8 cellular contexts compared by ENCODE assay signal in the genomic region with DNA sequence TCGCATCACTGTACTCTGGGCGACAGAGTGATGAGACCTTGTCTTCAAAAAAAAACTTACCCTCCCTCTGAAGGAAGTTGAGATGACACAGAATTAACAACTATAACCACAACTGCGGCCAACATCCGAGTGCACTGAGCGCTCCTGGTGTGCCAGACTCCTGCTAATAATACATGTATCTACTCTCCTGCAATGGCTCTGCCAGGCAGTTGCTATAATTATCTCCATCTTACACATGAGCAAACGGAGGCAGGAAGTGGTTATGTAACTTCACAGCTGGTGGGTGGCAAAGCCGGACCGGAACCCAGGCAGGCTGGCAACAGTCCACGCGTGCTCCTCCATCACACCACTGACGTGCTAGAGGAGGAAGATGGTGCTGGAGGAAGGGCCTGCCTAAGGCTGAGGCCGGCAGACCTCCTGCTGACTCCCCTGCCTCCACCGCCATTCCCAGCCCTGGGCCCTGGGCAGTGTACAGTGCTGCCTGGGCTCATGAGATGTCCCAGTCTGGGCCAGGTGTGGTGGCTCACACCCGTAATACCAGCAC. TPM values are rescaled to one million over a fixed set of nuclear protein-coding genes. Genes with fewer than 3 reads are reported as not detected.
DNase-seq lines count a peak whose midpoint lies in the region; FAIRE-seq and TF ChIP-seq lines count a peak whose summit lies in the region.

No MANE protein-coding gene starts in this region.

- peaks cover 40% of the 10 kb centered on the region for H3K4me1 ChIP-seq in A673 (ENCODE audit: insufficient read depth, low read length, poor library complexity, severe bottlenecking)
- H3K4me1 ChIP-seq in keratinocyte (ENCODE audit: control insufficient read depth, extremely low read depth, insufficient read depth, low read length) = no peaks in the 10 kb centered on the region
- H3K4me1 ChIP-seq in Caco-2 = no peaks in the 10 kb centered on the region

- CTCF ChIA-PET in A673 (lab: Charles Lee) = interaction anchor here (0.6 kb wide), 1 partner anchor 17 kb away, joined by 3 read pairs; no protein-coding TSS in a partner anchor
- CTCF ChIA-PET in Caco-2 (lab: Charles Lee) = no interaction called here

- TF ChIP-seq CTCF in A673 (conservative IDR thresholded peaks at IDR 0.05; ENCODE audit: low read depth, low read length) (no peak), keratinocyte (optimal IDR thresholded peaks at IDR 0.05 in 1 of 3, IDR thresholded peaks at IDR 0.05 in 1 of 3, conservative IDR thresholded peaks at IDR 0.05 in 1 of 3; ENCODE audit: extremely low read depth in 1 of 3, insufficient read depth in 2 of 3, low read length in 3 of 3) (no peak), Caco-2 (IDR thresholded peaks at IDR 0.05; ENCODE audit: insufficient read depth in 1 of 2, low read depth in 1 of 2, low read length in 1 of 2, severe bottlenecking in 1 of 2, unreplicated experiment in 1 of 2) (no peak)

- no peaks in the 10 kb centered on the region for H3K27me3 Mint-ChIP-seq in T-helper 2 cell treated with Interferon-gamma antibody and Interleukin-4, amounts not matched to agents 5 μg/mL and 100 μg/mL, for 36 hours (ENCODE audit: low read depth)
- no peaks in the 10 kb centered on the region for H3K27me3 Mint-ChIP-seq in Caco-2 (ENCODE audit: insufficient read depth, unreplicated experiment)

- H3K9me3 ChIP-seq in A673 (ENCODE audit: low read depth, low read length, poor library complexity, severe bottlenecking) (no peaks in the 10 kb centered on the region), KOPT-K1 (ENCODE audit: insufficient read depth, low read length, poor library complexity, severe bottlenecking) (no peaks in the 10 kb centered on the region), keratinocyte (ENCODE audit: control insufficient read depth, low read depth, low read length) (no peaks in the 10 kb centered on the region), Caco-2 (no peaks in the 10 kb centered on the region)

- dilution Hi-C loops in keratinocyte (cut with MboI; ENCODE audit: extremely low pct_ligation_motif_present, low sequenced_read_pairs) = no loop called here

- H3K27me3 ChIP-seq in A673 (replicated peaks; ENCODE audit: insufficient read depth, low read depth, low read length, poor library complexity) (no peaks in the 10 kb centered on the region), keratinocyte (ENCODE audit: control insufficient read depth, extremely low read depth, insufficient read depth, low read length) (no peaks in the 10 kb centered on the region), Caco-2 (replicated peaks; ENCODE audit: control insufficient read depth, insufficient read depth, low read length) (no peaks in the 10 kb centered on the region)

- BruUV-seq in A673 (replicated peaks; lab: Mats Ljungman, UMichigan) (no TSS peak), Caco-2 (replicated peaks; lab: Mats Ljungman, UMichigan) (no TSS peak)

- H4K20me1 ChIP-seq in keratinocyte (ENCODE audit: control insufficient read depth, extremely low read depth, insufficient read depth, low read length) = no peaks in the 10 kb centered on the region

- FAIRE-seq in keratinocyte (lab: Jason Lieb, UNC) = peak; percentile 58

- no peaks in the 10 kb centered on the region for H3K9me3 Mint-ChIP-seq in T-helper 2 cell treated with Interferon-gamma antibody and Interleukin-4, amounts not matched to agents 5 μg/mL and 100 μg/mL, for 36 hours
- H3K9me3 Mint-ChIP-seq in Caco-2 (ENCODE audit: unreplicated experiment) = no peaks in the 10 kb centered on the region

- H3K9me1 ChIP-seq in keratinocyte (ENCODE audit: control insufficient read depth, extremely low read depth, insufficient read depth, low read length) = no peaks in the 10 kb centered on the region

- H3K4me2 ChIP-seq in keratinocyte (ENCODE audit: control insufficient read depth, extremely low read depth, insufficient read depth, low read depth, low read length) = no peak overlapping the region

- H3K4me3 Mint-ChIP-seq in T-helper 2 cell treated with Interferon-gamma antibody and Interleukin-4, amounts not matched to agents 5 μg/mL and 100 μg/mL, for 36 hours = peak overlapping the region; percentile 52
- H3K4me3 Mint-ChIP-seq in Caco-2 (ENCODE audit: unreplicated experiment) = no peak overlapping the region

- H2AFZ ChIP-seq in keratinocyte (ENCODE audit: control insufficient read depth, low read length) = no peak overlapping the region

- H3K79me2 ChIP-seq in keratinocyte (ENCODE audit: control insufficient read depth, insufficient read depth, low read length) = no peaks in the 10 kb centered on the region

- intact Hi-C loops in A673 (cut with micrococcal nuclease; ENCODE audit: unreplicated experiment) = no loop called here
- intact Hi-C loops in Caco-2 (cut with micrococcal nuclease; ENCODE audit: unreplicated experiment) = no loop called here

- H3K4me1 Mint-ChIP-seq in T-helper 2 cell treated with Interferon-gamma antibody and Interleukin-4, amounts not matched to agents 5 μg/mL and 100 μg/mL, for 36 hours (ENCODE audit: low read depth) = peaks cover 32% of the 10 kb centered on the region
- H3K4me1 Mint-ChIP-seq in Caco-2 (ENCODE audit: low read depth, unreplicated experiment) = no peaks in the 10 kb centered on the region

- H3K36me3 ChIP-seq in A673 (ENCODE audit: insufficient read depth, low read length, poor library complexity, severe bottlenecking) (peaks cover 22% of the 10 kb centered on the region), KOPT-K1 (ENCODE audit: insufficient read depth, low read length) (peaks cover 29% of the 10 kb centered on the region), keratinocyte (ENCODE audit: control insufficient read depth in 2 of 2, extremely low read depth in 1 of 2, insufficient read depth in 2 of 2, low read length in 2 of 2) (peaks cover 1 to 3% of the 10 kb centered on the region in 2 experiments), Caco-2 (ENCODE audit: control insufficient read depth, insufficient read depth, low read length) (peaks cover 2% of the 10 kb centered on the region)

- peaks cover 35% of the 10 kb centered on the region for H3K36me3 Mint-ChIP-seq in T-helper 2 cell treated with Interferon-gamma antibody and Interleukin-4, amounts not matched to agents 5 μg/mL and 100 μg/mL, for 36 hours (ENCODE audit: low read depth)
- peaks cover 28% of the 10 kb centered on the region for H3K36me3 Mint-ChIP-seq in Caco-2 (ENCODE audit: insufficient read depth, unreplicated experiment)

- H3K4me3 ChIP-seq in A673 (ENCODE audit: low read depth, low read length, poor library complexity, severe bottlenecking) (no peak overlapping the region), keratinocyte (ENCODE audit: control insufficient read depth in 2 of 3, extremely low read depth in 1 of 3, insufficient read depth in 2 of 3, low read depth in 1 of 3, low read length in 3 of 3) (no peak overlapping the region), Caco-2 (ENCODE audit: low read depth, low read length) (no peak overlapping the region)

- H3K9ac ChIP-seq in keratinocyte (ENCODE audit: control insufficient read depth, extremely low read depth, insufficient read depth, low read length) = no peak overlapping the region

- peak overlapping the region; percentile 86 for H3K27ac ChIP-seq in A673 (ENCODE audit: low read depth, low read length, poor library complexity, severe bottlenecking)
- H3K27ac ChIP-seq in KOPT-K1 (ENCODE audit: low read depth, low read length, poor library complexity, severe bottlenecking) = peak overlapping the region; percentile 84
- peak overlapping the region; percentile 5 for H3K27ac ChIP-seq in angular gyrus (ENCODE audit: low read depth, low read length)
- H3K27ac ChIP-seq in keratinocyte (ENCODE audit: control insufficient read depth, insufficient read depth, low read length) = no peak overlapping the region

- peak overlapping the region; percentile 95 for H3K27ac Mint-ChIP-seq in T-helper 2 cell treated with Interferon-gamma antibody and Interleukin-4, amounts not matched to agents 5 μg/mL and 100 μg/mL, for 36 hours
- no peak overlapping the region for H3K27ac Mint-ChIP-seq in Caco-2 (ENCODE audit: unreplicated experiment)

- DNase-seq in A673 (ENCODE audit: low spot score) (peak; percentile 97), GM19238 (ENCODE audit: insufficient read length, low spot score) (peak; percentile 30), keratinocyte (ENCODE audit: low read depth, low spot score) (no peak), Caco-2 (no peak)
- DNase-seq in T-helper 2 cell treated with Interferon-gamma antibody and Interleukin-4, amounts not matched to agents 5 μg/mL and 100 μg/mL, for 36 hours (ENCODE audit: low spot score) = peak; percentile 60
- DNase-seq in stimulated activated CD4-positive, alpha-beta T cell treated with anti-CD3 and anti-CD28 coated beads, TNF-alpha, amount 100 ng/mL, for 1 hour (ENCODE audit: low read depth in 3 of 3, low spot score in 1 of 3) = peak; percentile 23 to 55 (median 40)

- POLR2A ChIA-PET in A673 (lab: Charles Lee; ENCODE audit: low non-redundant PET) (interaction anchor here (0.5 kb wide), 1 partner anchor 107 kb away, joined by 4 read pairs; a partner anchor contains a TSS), Caco-2 (lab: Charles Lee) (no interaction called here)

RNA-seq across cellular contexts. Expression of a gene that starts 12.6 kb away (rescaled TPM):
- total RNA-seq in A673 (2021) (69.4 and 86.0 TPM in 2 replicates), Caco-2 (2022) (40.7 and 44.5 TPM in 2 replicates)
- polyA plus RNA-seq in keratinocyte = 16.3 to 17.5 TPM (median 16.8 TPM) in 3 replicates
- 8.2 TPM for polyA plus RNA-seq in keratinocyte (2011; ENCODE audit: low read depth)
- 9.6 and 19.8 TPM in 2 replicates for polyA plus RNA-seq in keratinocyte (2011; cell fraction: cytosol; rRNA removed)
- 14.4 and 19.9 TPM in 2 replicates for polyA plus RNA-seq in keratinocyte (2011; cell fraction: nucleus; rRNA removed)
- 10.6 and 19.9 TPM in 2 replicates for polyA plus RNA-seq in keratinocyte (2012; ENCODE audit: low replicate concordance)
- polyA minus RNA-seq in keratinocyte = 12.6 to 22.3 TPM (median 12.9 TPM) in 3 replicates
- polyA minus RNA-seq in keratinocyte (2011; cell fraction: cytosol; rRNA and poly(A)+ RNA removed) = 21.7 TPM
- polyA minus RNA-seq in keratinocyte (2011; cell fraction: nucleus; rRNA and poly(A)+ RNA removed) = 9.5 and 11.8 TPM in 2 replicates

RNA-seq across cellular contexts. Expression of a gene that starts 12.8 kb away (rescaled TPM):
- total RNA-seq in A673 (2021) (14.3 and 15.6 TPM in 2 replicates), Caco-2 (2022) (0.30 TPM in 1 of 2 replicates, not detected in the other)
- 14.5 to 19.2 TPM (median 16.0 TPM) in 3 replicates for polyA plus RNA-seq in keratinocyte
- polyA plus RNA-seq in keratinocyte (2011; ENCODE audit: low read depth) = 0.45 TPM
- polyA plus RNA-seq in keratinocyte (2011; cell fraction: cytosol; rRNA removed) = 11.0 and 14.1 TPM in 2 replicates
- 5.1 and 6.4 TPM in 2 replicates for polyA plus RNA-seq in keratinocyte (2011; cell fraction: nucleus; rRNA removed)
- polyA plus RNA-seq in keratinocyte (2012; ENCODE audit: low replicate concordance) = 2.8 and 13.2 TPM in 2 replicates
- 11.4 to 22.7 TPM (median 12.8 TPM) in 3 replicates for polyA minus RNA-seq in keratinocyte
- polyA minus RNA-seq in keratinocyte (2011; cell fraction: cytosol; rRNA and poly(A)+ RNA removed) = 10.6 TPM
- polyA minus RNA-seq in keratinocyte (2011; cell fraction: nucleus; rRNA and poly(A)+ RNA removed) = 1.5 and 1.6 TPM in 2 replicates

RNA-seq across cellular contexts. Expression of a gene that starts 29.8 kb away (rescaled TPM):
- total RNA-seq in A673 (2021) (2.8 and 3.1 TPM in 2 replicates), Caco-2 (2022) (1.00 and 1.2 TPM in 2 replicates)
- 0.05 to 0.22 TPM (median 0.06 TPM) in 3 replicates for polyA plus RNA-seq in keratinocyte
- polyA plus RNA-seq in keratinocyte (2011; ENCODE audit: low read depth) = 0.74 TPM
- 0.11 and 0.27 TPM in 2 replicates for polyA plus RNA-seq in keratinocyte (2011; cell fraction: cytosol; rRNA removed)
- polyA plus RNA-seq in keratinocyte (2011; cell fraction: nucleus; rRNA removed) = 0.10 and 0.76 TPM in 2 replicates
- 1.3 and 1.4 TPM in 2 replicates for polyA plus RNA-seq in keratinocyte (2012; ENCODE audit: low replicate concordance)
- polyA minus RNA-seq in keratinocyte = 0.07 to 0.13 TPM (median 0.10 TPM) in 3 replicates
- not detected for polyA minus RNA-seq in keratinocyte (2011; cell fraction: cytosol; rRNA and poly(A)+ RNA removed)
- not detected in 2 replicates for polyA minus RNA-seq in keratinocyte (2011; cell fraction: nucleus; rRNA and poly(A)+ RNA removed)

RNA-seq across cellular contexts. Expression of a gene that starts 33.2 kb away (rescaled TPM):
- 34.1 and 37.7 TPM in 2 replicates for total RNA-seq in A673 (2021)
- polyA plus RNA-seq in keratinocyte = 12.9 to 18.0 TPM (median 13.3 TPM) in 3 replicates
- polyA plus RNA-seq in keratinocyte (2011; ENCODE audit: low read depth) = 7.3 TPM
- 10.2 and 15.9 TPM in 2 replicates for polyA plus RNA-seq in keratinocyte (2011; cell fraction: cytosol; rRNA removed)
- 43.7 and 47.2 TPM in 2 replicates for polyA plus RNA-seq in keratinocyte (2011; cell fraction: nucleus; rRNA removed)
- 6.5 and 9.7 TPM in 2 replicates for polyA plus RNA-seq in keratinocyte (2012; ENCODE audit: low replicate concordance)
- polyA minus RNA-seq in keratinocyte = 19.3 to 25.6 TPM (median 19.6 TPM) in 3 replicates
- polyA minus RNA-seq in keratinocyte (2011; cell fraction: cytosol; rRNA and poly(A)+ RNA removed) = 12.9 TPM
- polyA minus RNA-seq in keratinocyte (2011; cell fraction: nucleus; rRNA and poly(A)+ RNA removed) = 20.4 and 33.0 TPM in 2 replicates
- total RNA-seq in Caco-2 (2022) = 27.7 and 30.1 TPM in 2 replicates

RNA-seq across cellular contexts. Expression of a gene that starts 33.6 kb away (rescaled TPM):
- total RNA-seq in A673 (2021) = 19.2 and 20.3 TPM in 2 replicates
- polyA plus RNA-seq in keratinocyte = 6.4 to 10.6 TPM (median 8.3 TPM) in 3 replicates
- polyA plus RNA-seq in keratinocyte (2011; ENCODE audit: low read depth) = 5.2 TPM
- polyA plus RNA-seq in keratinocyte (2011; cell fraction: cytosol; rRNA removed) = 8.0 and 13.6 TPM in 2 replicates
- polyA plus RNA-seq in keratinocyte (2011; cell fraction: nucleus; rRNA removed) = 5.0 and 8.7 TPM in 2 replicates
- 8.5 and 11.8 TPM in 2 replicates for polyA plus RNA-seq in keratinocyte (2012; ENCODE audit: low replicate concordance)
- 4.3 to 7.6 TPM (median 5.7 TPM) in 3 replicates for polyA minus RNA-seq in keratinocyte
- 4.2 TPM for polyA minus RNA-seq in keratinocyte (2011; cell fraction: cytosol; rRNA and poly(A)+ RNA removed)
- 3.9 and 4.9 TPM in 2 replicates for polyA minus RNA-seq in keratinocyte (2011; cell fraction: nucleus; rRNA and poly(A)+ RNA removed)
- 13.2 and 16.9 TPM in 2 replicates for total RNA-seq in Caco-2 (2022)

Comparison
In these comparisons a context has a peak if more than half of its experiments do, and no peak if none do; other contexts are left out.
1. DNase-seq: peak in A673 (single experiment), GM19238 (single experiment), T-helper 2 cell treated with Interferon-gamma antibody and Interleukin-4, amounts not matched to agents 5 μg/mL and 100 μg/mL, for 36 hours (single experiment) and stimulated activated CD4-positive, alpha-beta T cell treated with anti-CD3 and anti-CD28 coated beads, TNF-alpha, amount 100 ng/mL, for 1 hour (3 of 3); none in keratinocyte (single experiment) and Caco-2 (0 of 2).
2. RNA of a gene that starts 12.8 kb away (total RNA-seq): 14.3 to 15.6 TPM in A673; 0.30 TPM in Caco-2; every median in the first group is over 10 times any median in the second.